ENCODE assay signal across 21 cellular contexts in genomic region chr4:104870495-104871228, GRCh38.
A peak's percentile ranks its signal among the peaks of the same experiment; 100 is the strongest.
DNase-seq lines count a peak whose midpoint lies in the region; ATAC-seq and TF ChIP-seq lines count a peak whose summit lies in the region.
"Had no signal": no experiment of that assay in that cellular context is flagged by ENCODE, and none has a peak within 500 bp of the region (broad histone marks: within the 10 kb centered on the region; RNA-seq: fewer than 3 reads in every experiment).

No MANE protein-coding gene starts in this region.

- no peak for TF ChIP-seq CTCF in WTC11 (IDR thresholded peaks at IDR 0.05)

- POLR2A ChIA-PET in WTC11 (lab: Charles Lee): no interaction called here

- no peaks in the 10 kb centered on the region for H3K36me3 Mint-ChIP-seq in WTC11
- H3K36me3 Mint-ChIP-seq in T-helper 2 cell treated with Interferon-gamma antibody and Interleukin-4, amounts not matched to agents 5 μg/mL and 100 μg/mL, for 36 hours (ENCODE audit: low read depth): no peaks in the 10 kb centered on the region
- H3K36me3 Mint-ChIP-seq: CD4-positive, alpha-beta memory T cell; naive B cell had no signal

- H3K9me3 Mint-ChIP-seq in WTC11: no peaks in the 10 kb centered on the region
- no peaks in the 10 kb centered on the region for H3K9me3 Mint-ChIP-seq in T-helper 2 cell treated with Interferon-gamma antibody and Interleukin-4, amounts not matched to agents 5 μg/mL and 100 μg/mL, for 36 hours
- H3K9me3 Mint-ChIP-seq: activated naive CD4-positive, alpha-beta T cell treated with anti-CD3 and anti-CD28 coated beads for 36 hours; CD4-positive, alpha-beta memory T cell had no signal

- peaks cover 11% of the 10 kb centered on the region for H3K4me1 Mint-ChIP-seq in WTC11
- no peaks in the 10 kb centered on the region for H3K4me1 Mint-ChIP-seq in T-helper 2 cell treated with Interferon-gamma antibody and Interleukin-4, amounts not matched to agents 5 μg/mL and 100 μg/mL, for 36 hours (ENCODE audit: low read depth)
- H3K4me1 Mint-ChIP-seq: CD4-positive, alpha-beta memory T cell; naive B cell had no signal

- peaks cover 2% of the 10 kb centered on the region; the same call in 1 of the 2 replicates for H3K27me3 Mint-ChIP-seq in WTC11 (ENCODE audit: low read depth)
- peaks cover 32% of the 10 kb centered on the region for H3K27me3 Mint-ChIP-seq in T-helper 2 cell treated with Interferon-gamma antibody and Interleukin-4, amounts not matched to agents 5 μg/mL and 100 μg/mL, for 36 hours (ENCODE audit: low read depth)

- no peak overlapping the region for H3K27ac Mint-ChIP-seq in WTC11
- no peak overlapping the region for H3K27ac Mint-ChIP-seq in T-helper 2 cell treated with Interferon-gamma antibody and Interleukin-4, amounts not matched to agents 5 μg/mL and 100 μg/mL, for 36 hours
- H3K27ac Mint-ChIP-seq: activated naive CD4-positive, alpha-beta T cell treated with anti-CD3 and anti-CD28 coated beads for 36 hours; CD4-positive, alpha-beta memory T cell; naive B cell had no signal

- CTCF ChIA-PET in WTC11 (lab: Charles Lee): interaction anchor here (1.0 kb wide), 1 partner anchor 9 kb away, joined by 3 read pairs; no protein-coding TSS in a partner anchor

- no peak overlapping the region for H3K4me3 Mint-ChIP-seq in WTC11
- H3K4me3 Mint-ChIP-seq in T-helper 2 cell treated with Interferon-gamma antibody and Interleukin-4, amounts not matched to agents 5 μg/mL and 100 μg/mL, for 36 hours: no peak overlapping the region
- H3K4me3 Mint-ChIP-seq: activated naive CD4-positive, alpha-beta T cell treated with anti-CD3 and anti-CD28 coated beads for 36 hours; CD4-positive, alpha-beta memory T cell; naive B cell had no signal

- peak; percentile 32 for ATAC-seq in GM18511 (IDR thresholded peaks at IDR 0.05; ENCODE audit: unreplicated experiment)
- peak; percentile 35 for ATAC-seq in GM21423 (IDR thresholded peaks at IDR 0.05; ENCODE audit: unreplicated experiment)
- ATAC-seq in HG03103 (IDR thresholded peaks at IDR 0.05; ENCODE audit: low read depth, unreplicated experiment): peak; percentile 33
- peak; percentile 86 for ATAC-seq in esophagus mucosa
- no peak for ATAC-seq in WTC11
- ATAC-seq: pancreas, sciatic nerve had no signal

- DNase-seq in activated T-cell treated with anti-CD3 and anti-CD28 coated beads, Interleukin-2, amount 50 U/mL, for 1 hour: no peak
- no peak for DNase-seq in WTC11 (ENCODE audit: low spot score)
- no peak for DNase-seq in T-helper 2 cell treated with Interferon-gamma antibody and Interleukin-4, amounts not matched to agents 5 μg/mL and 100 μg/mL, for 36 hours (ENCODE audit: low spot score)
- DNase-seq: activated CD4-positive, alpha-beta T cell treated with anti-CD3 and anti-CD28 coated beads, Interleukin-2, amount 50 U/mL, for 4 hours; activated naive CD4-positive, alpha-beta T cell treated with anti-CD3 and anti-CD28 coated beads for 36 hours; activated T-cell treated with anti-CD3 and anti-CD28 coated beads for 4 hours; aorta; CD4-positive, alpha-beta memory T cell; islet precursor cell; naive B cell; NCI-H1694; NCI-H226; pancreas; stimulated activated CD4-positive, alpha-beta T cell treated with anti-CD3 and anti-CD28 coated beads, Interleukin-1b, Interleukin-23, amount 100 ng/mL, for 48 hours; stomach; SW 1271 had no signal

TF ChIP-seq in WTC11, 78 proteins besides CTCF, POLR2A, EP300 and RAD21:
- no peak for TF ChIP-seq ATF1 (CRISPR knock-in tag; IDR thresholded peaks at IDR 0.05)
- TF ChIP-seq EMX1 (CRISPR knock-in tag; IDR thresholded peaks at IDR 0.05): no peak
- TF ChIP-seq JAZF1 (CRISPR knock-in tag; IDR thresholded peaks at IDR 0.05): no peak
- no peak for TF ChIP-seq E2F4 (CRISPR knock-in tag; IDR thresholded peaks at IDR 0.05; ENCODE audit: borderline replicate concordance, low read depth)
TF ChIP-seq in WTC11: peak in this region for 0.
